Comparison of ENCODE assay signal across 18 cellular contexts in the genomic region with DNA sequence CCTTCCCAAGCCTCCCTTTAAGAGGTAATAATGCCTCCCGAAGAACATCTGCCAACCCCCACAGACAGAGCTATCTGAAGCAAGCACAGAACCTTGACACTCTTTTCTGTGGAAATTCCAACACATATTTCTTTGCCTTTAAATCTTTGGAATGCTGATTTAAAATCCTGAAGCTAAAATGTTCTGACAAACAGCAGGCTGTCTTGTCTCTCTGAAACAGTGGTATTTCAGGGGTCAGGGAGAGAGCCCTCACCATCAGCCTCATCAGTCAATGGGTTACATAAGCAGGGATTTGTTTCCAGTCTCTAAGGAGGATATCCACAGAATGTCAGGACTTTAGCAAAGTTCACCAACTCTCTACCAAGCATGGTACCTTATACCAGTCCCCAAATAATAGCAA. TPM values are rescaled to one million over a fixed set of nuclear protein-coding genes. Genes with fewer than 3 reads are reported as not detected.
A peak's percentile ranks its signal among the peaks of the same experiment; 100 is the strongest.
DNase-seq lines count a peak whose midpoint lies in the region; ATAC-seq, FAIRE-seq and TF ChIP-seq lines count a peak whose summit lies in the region.
"Had no signal": no experiment of that assay in that cellular context is flagged by ENCODE, and none has a peak within 500 bp of the region (broad histone marks: within the 10 kb centered on the region; RNA-seq: fewer than 3 reads in every experiment).

No MANE protein-coding gene starts in this region.

- no peak overlapping the region for H3K4me3 ChIP-seq in HepG2 (replicated peaks in 1 of 3; ENCODE audit: insufficient read depth in 1 of 3, low read depth in 2 of 3, low read length in 3 of 3)
- no peak overlapping the region for H3K4me3 ChIP-seq in right lobe of liver

- no peaks in the 10 kb centered on the region for H3K9me3 ChIP-seq in HepG2 (ENCODE audit: low read length)
- H3K9me3 ChIP-seq in right lobe of liver: no peaks in the 10 kb centered on the region

- peak overlapping the region; percentile 11; the same call in 1 of the 2 replicates for H3K4me2 ChIP-seq in HepG2 (ENCODE audit: low read depth, low read length)

- no peaks in the 10 kb centered on the region for H3K79me2 ChIP-seq in HepG2 (ENCODE audit: insufficient read depth, low read length)

- FAIRE-seq in HepG2 (lab: Jason Lieb, UNC): no peak
- FAIRE-seq: D721Med, GM12892, H1 had no signal

- CTCF ChIA-PET in HepG2 (lab: Yijun Ruan, JAX; ENCODE audit: low intra/inter-chr PET ratio, low total read pairs): no interaction called here

- intact Hi-C loops in HepG2 (cut with micrococcal nuclease; ENCODE audit: unreplicated experiment) (no loop called here), right lobe of liver (cut with DNase I) (no loop called here)

- in situ Hi-C loops in HepG2 (cut with HindIII; ENCODE audit: extremely low pct_ligation_motif_present, low pct_unique_long_range_greater_than_20kb): no loop called here

- TF ChIP-seq EP300 in HepG2 (IDR thresholded peaks at IDR 0.05; ENCODE audit: low read depth in 2 of 2, low read length in 2 of 2) (no peak), HepG2 (CRISPR knock-in tag; IDR thresholded peaks at IDR 0.05; ENCODE audit: borderline replicate concordance) (no peak)

- H3K4me1 ChIP-seq in HepG2 (ENCODE audit: insufficient read depth, low read length) (peaks cover 78% of the 10 kb centered on the region), right lobe of liver (peaks cover 0 to 14% (median 0%) of the 10 kb centered on the region in 4 donors)

- no peak for TF ChIP-seq POLR2A in HepG2 (IDR thresholded peaks at IDR 0.05; ENCODE audit: insufficient read depth in 1 of 2, low read depth in 2 of 2, low read length in 2 of 2)
- TF ChIP-seq POLR2A in right lobe of liver (IDR thresholded peaks at IDR 0.05): no peak

- H3K36me3 ChIP-seq in HepG2 (replicated peaks in 1 of 2; ENCODE audit: control insufficient read depth in 1 of 2, insufficient read depth in 2 of 2, low read length in 2 of 2) (no peaks in the 10 kb centered on the region), right lobe of liver (no peaks in the 10 kb centered on the region)

- POLR2A ChIA-PET in HepG2 (lab: Yijun Ruan, JAX): interaction anchor here (1.0 kb wide), 1 partner anchor 28 kb away, joined by 3 read pairs; a partner anchor contains a TSS

- no peaks in the 10 kb centered on the region for H4K20me1 ChIP-seq in HepG2 (ENCODE audit: insufficient read depth, low read length)

- ATAC-seq in HepG2: no peak; the same call in 2 of the 3 replicates
- no peak for ATAC-seq in right lobe of liver
- peak; percentile 14 for ATAC-seq in omental fat pad (ENCODE audit: low FRiP score)
- no peak for ATAC-seq in GM21423 (IDR thresholded peaks at IDR 0.05; ENCODE audit: unreplicated experiment)
- ATAC-seq: CD8-positive, alpha-beta T cell had no signal

- peak; percentile 30 for DNase-seq in HepG2 (ENCODE audit: low spot score)
- no peak for DNase-seq in right lobe of liver
- peak; percentile 24 for DNase-seq in left kidney (ENCODE audit: low read depth, low spot score)
- DNase-seq in omental fat pad (ENCODE audit: low spot score): no peak
- no peak for DNase-seq in stimulated activated CD4-positive, alpha-beta T cell treated with anti-CD3 and anti-CD28 coated beads, Interleukin-4, amount 100 ng/mL, for 24 hours
- DNase-seq in stimulated activated naive CD4-positive, alpha-beta T cell (lab: John Stamatoyannopoulos, UW): no peak
- DNase-seq: CD8-positive, alpha-beta T cell; COR-L47; DMS153; DMS79 treated with DMSO at 0.1 percent for 48 hours; GDM1; HCEC 1CT; HFFc6 had no signal

- no peak overlapping the region for H3K9ac ChIP-seq in HepG2 (ENCODE audit: insufficient read depth, low read depth, low read length)

- 53% methylated on average over 1 of the region's 1 CpG for WGBS in HepG2 (ENCODE audit: low lambda C conversion rate)
- 71% methylated on average over 1 of the region's 1 CpG for WGBS in right lobe of liver (ENCODE audit: insufficient coverage, low coverage, low lambda C conversion rate, missing lambda C conversion rate)

- no TSS peak for BruUV-seq in HepG2 (replicated peaks; lab: Mats Ljungman, UMichigan)

- H3K27ac ChIP-seq in HepG2 (ENCODE audit: extremely low read length, insufficient read depth, low read length) (peak overlapping the region; percentile 12), right lobe of liver (no peak overlapping the region)
- H3K27ac ChIP-seq: 22Rv1 had no signal

- no peaks in the 10 kb centered on the region for H3K27me3 ChIP-seq in HepG2 (ENCODE audit: control insufficient read depth in 1 of 2, insufficient read depth in 2 of 2, low read length in 2 of 2)
- no peaks in the 10 kb centered on the region for H3K27me3 ChIP-seq in right lobe of liver

- no peak overlapping the region for H2AFZ ChIP-seq in HepG2 (ENCODE audit: low read length)

- no peak for TF ChIP-seq CTCF in HepG2 (CRISPR knock-in tag; IDR thresholded peaks at IDR 0.05)
- TF ChIP-seq CTCF in right lobe of liver (IDR thresholded peaks at IDR 0.05): no peak
- no peak for TF ChIP-seq CTCF in omental fat pad (IDR thresholded peaks at IDR 0.05)

- no peak for TF ChIP-seq RAD21 in HepG2 (CRISPR knock-in tag; IDR thresholded peaks at IDR 0.05)

TF ChIP-seq in HepG2, 621 proteins besides CTCF, POLR2A, EP300 and RAD21 (continues in another document):
- TF ChIP-seq FOXA3 (CRISPR knock-in tag; IDR thresholded peaks at IDR 0.05) (no peak), ZNF660 (CRISPR knock-in tag; IDR thresholded peaks at IDR 0.05; ENCODE audit: borderline replicate concordance, low read depth) (no peak), ZNF34 (CRISPR knock-in tag; IDR thresholded peaks at IDR 0.05; ENCODE audit: borderline replicate concordance) (no peak), HDAC1 (CRISPR knock-in tag; IDR thresholded peaks at IDR 0.05) (no peak), FOXP1 (IDR thresholded peaks at IDR 0.05) (no peak), FOXP1 (CRISPR knock-in tag; IDR thresholded peaks at IDR 0.05) (no peak), ZBTB7A (CRISPR knock-in tag; IDR thresholded peaks at IDR 0.05) (no peak), DPF2 (CRISPR knock-in tag; IDR thresholded peaks at IDR 0.05; ENCODE audit: borderline replicate concordance, low read depth) (no peak), KDM6A (CRISPR knock-in tag; IDR thresholded peaks at IDR 0.05; ENCODE audit: low read depth) (no peak), BCL6 (CRISPR knock-in tag; IDR thresholded peaks at IDR 0.05) (peak; percentile 60; the same call in 1 of the 2 replicates), SAP130 (CRISPR knock-in tag; IDR thresholded peaks at IDR 0.05; ENCODE audit: low read depth) (peak; percentile 20; the same call in 1 of the 2 replicates), ZNF777 (CRISPR knock-in tag; IDR thresholded peaks at IDR 0.05) (no peak), MIER3 (CRISPR knock-in tag; IDR thresholded peaks at IDR 0.05; ENCODE audit: borderline replicate concordance) (no peak), ZFY (CRISPR knock-in tag; IDR thresholded peaks at IDR 0.05) (no peak), MIXL1 (CRISPR knock-in tag; IDR thresholded peaks at IDR 0.05) (no peak), ZNF776 (CRISPR knock-in tag; IDR thresholded peaks at IDR 0.05) (no peak), ZNF615 (CRISPR knock-in tag; IDR thresholded peaks at IDR 0.05; ENCODE audit: borderline replicate concordance) (no peak)
- TF ChIP-seq, protein P1, sequence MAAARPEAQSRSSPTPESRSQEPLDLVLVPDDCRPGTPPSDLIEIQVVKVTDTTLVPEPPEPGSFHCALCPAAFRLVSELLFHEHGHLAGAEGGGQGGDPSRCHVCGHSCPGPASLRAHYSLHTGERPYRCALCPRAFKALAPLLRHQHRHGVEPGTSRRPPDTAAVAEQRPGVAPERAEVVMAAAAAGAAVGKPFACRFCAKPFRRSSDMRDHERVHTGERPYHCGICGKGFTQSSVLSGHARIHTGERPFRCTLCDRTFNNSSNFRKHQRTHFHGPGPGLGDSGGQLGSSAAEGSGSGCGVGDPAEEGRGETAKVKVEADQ (CRISPR knock-in tag; IDR thresholded peaks at IDR 0.05; ENCODE audit: borderline replicate concordance): no peak
- TF ChIP-seq, protein P2, sequence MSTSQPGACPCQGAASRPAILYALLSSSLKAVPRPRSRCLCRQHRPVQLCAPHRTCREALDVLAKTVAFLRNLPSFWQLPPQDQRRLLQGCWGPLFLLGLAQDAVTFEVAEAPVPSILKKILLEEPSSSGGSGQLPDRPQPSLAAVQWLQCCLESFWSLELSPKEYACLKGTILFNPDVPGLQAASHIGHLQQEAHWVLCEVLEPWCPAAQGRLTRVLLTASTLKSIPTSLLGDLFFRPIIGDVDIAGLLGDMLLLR (CRISPR knock-in tag; IDR thresholded peaks at IDR 0.05): no peak
- TF ChIP-seq, protein P3, sequence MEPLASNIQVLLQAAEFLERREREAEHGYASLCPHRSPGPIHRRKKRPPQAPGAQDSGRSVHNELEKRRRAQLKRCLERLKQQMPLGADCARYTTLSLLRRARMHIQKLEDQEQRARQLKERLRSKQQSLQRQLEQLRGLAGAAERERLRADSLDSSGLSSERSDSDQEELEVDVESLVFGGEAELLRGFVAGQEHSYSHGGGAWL (CRISPR knock-in tag; IDR thresholded peaks at IDR 0.05): no peak

RNA-seq across cellular contexts. Expression of a gene that starts 27.8 kb away (rescaled TPM):
- total RNA-seq in HepG2 (2016; rRNA removed; fragmentation: Illumina TruSeq; extraction: Trizol) (23.1 and 32.8 TPM in 2 replicates), right lobe of liver (1 to 10 TPM; 1.0 to 2.9 (median 1.6) TPM), omental fat pad (10 to 100 TPM; 16.9 to 26.3 (median 21.9) TPM)
- 4.0 TPM in 2 replicates for total RNA-seq in HepG2 (2016; cell fraction: cytosol; rRNA removed; fragmentation: Illumina TruSeq; extraction: Trizol; ENCODE audit: low read depth)
- 21.8 and 28.1 TPM in 2 replicates for total RNA-seq in HepG2 (2016; cell fraction: insoluble cytoplasmic fraction; rRNA removed; fragmentation: Illumina TruSeq; extraction: Trizol)
- 17.0 and 18.1 TPM in 2 replicates for total RNA-seq in HepG2 (2016; cell fraction: membrane; rRNA removed; fragmentation: Illumina TruSeq; extraction: Trizol)
- 24.9 and 26.4 TPM in 2 replicates for total RNA-seq in HepG2 (2016; cell fraction: nucleus; rRNA removed; fragmentation: Illumina TruSeq; extraction: Trizol)
- 10.3 and 14.8 TPM in 2 replicates for polyA plus RNA-seq in HepG2 (2011; rRNA removed)
- 9.2 and 9.4 TPM in 2 replicates for polyA plus RNA-seq in HepG2 (2011; cell fraction: cytosol; rRNA removed)
- polyA plus RNA-seq in HepG2 (2011; cell fraction: nucleus; rRNA removed): 10.3 and 12.6 TPM in 2 replicates
- polyA plus RNA-seq in HepG2 (2012): 9.0 and 10.3 TPM in 2 replicates
- polyA plus RNA-seq in HepG2 (2016; cell fraction: cytosol; fragmentation: Illumina TruSeq; extraction: Trizol; ENCODE audit: low read depth): 2.0 and 2.2 TPM in 2 replicates
- polyA plus RNA-seq in HepG2 (2016; cell fraction: insoluble cytoplasmic fraction; fragmentation: Illumina TruSeq; extraction: Trizol; ENCODE audit: low read depth): 29.1 and 30.2 TPM in 2 replicates
- 7.6 and 8.1 TPM in 2 replicates for polyA plus RNA-seq in HepG2 (2016; cell fraction: membrane; fragmentation: Illumina TruSeq; extraction: Trizol; ENCODE audit: low read depth)
- 19.5 and 19.8 TPM in 2 replicates for polyA plus RNA-seq in HepG2 (2016; cell fraction: nucleus; fragmentation: Illumina TruSeq; extraction: Trizol; ENCODE audit: insufficient read depth, low read depth)
- 11.4 and 21.5 TPM in 2 replicates for polyA minus RNA-seq in HepG2 (2011; rRNA and poly(A)+ RNA removed; ENCODE audit: low replicate concordance)
- 14.4 and 17.7 TPM in 2 replicates for polyA minus RNA-seq in HepG2 (2011; cell fraction: cytosol; rRNA and poly(A)+ RNA removed)
- 21.6 and 31.8 TPM in 2 replicates for polyA minus RNA-seq in HepG2 (2011; cell fraction: nucleus; rRNA and poly(A)+ RNA removed)

Comparison
In these comparisons a context has a peak if more than half of its experiments do, and no peak if none do; other contexts are left out.
1. DNase-seq: peak in HepG2 (single experiment) and left kidney (single experiment); none in right lobe of liver (0 of 3), omental fat pad (single experiment), stimulated activated CD4-positive, alpha-beta T cell treated with anti-CD3 and anti-CD28 coated beads, Interleukin-4, amount 100 ng/mL, for 24 hours (single experiment) and stimulated activated naive CD4-positive, alpha-beta T cell (0 of 6).